ENCODE assay signal across 7 cellular contexts in the genomic region with DNA sequence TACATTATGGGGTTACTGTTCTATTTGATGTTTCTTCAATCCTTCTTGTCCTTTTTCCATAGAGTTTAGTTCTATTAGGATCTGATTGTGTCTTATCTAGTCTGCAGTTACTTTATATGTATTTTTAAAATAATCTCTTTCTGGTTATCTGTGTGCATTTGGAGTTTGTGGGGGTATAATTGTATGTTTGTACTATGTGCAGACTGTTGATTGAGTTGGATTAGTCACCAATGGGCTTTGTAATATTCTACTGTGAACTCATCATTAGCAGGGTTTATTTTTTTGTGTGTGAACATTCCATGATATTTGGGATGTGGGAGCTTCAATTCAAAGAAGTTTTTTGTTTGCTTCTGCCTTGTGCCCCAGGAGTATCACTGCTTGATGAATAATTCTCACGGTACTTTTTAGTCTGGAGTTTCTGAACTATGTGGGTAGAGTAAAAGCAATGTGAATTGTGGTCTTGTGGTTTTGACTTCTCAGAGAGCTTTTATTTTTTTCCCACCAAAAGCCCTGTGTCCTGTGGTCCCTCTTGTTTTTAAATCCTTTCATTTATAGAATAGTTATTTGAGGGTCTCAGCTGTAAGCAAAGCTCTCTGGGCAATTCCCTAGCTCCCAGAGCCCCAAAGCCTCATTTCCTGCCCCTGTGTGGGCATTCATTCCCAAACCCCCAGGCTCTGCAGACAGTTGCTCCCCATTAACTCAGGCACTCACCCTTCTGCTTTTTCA.
DNase-seq lines count a peak whose midpoint lies in the region; ATAC-seq and TF ChIP-seq lines count a peak whose summit lies in the region.

No MANE protein-coding gene starts in this region.

- no peak overlapping the region for H2AFZ ChIP-seq in osteoblast (ENCODE audit: low read length)

- ATAC-seq in GM18909 (IDR thresholded peaks at IDR 0.05; ENCODE audit: poor library complexity, unreplicated experiment): peak; percentile 94
- peak; percentile 92 for ATAC-seq in HG02678 (IDR thresholded peaks at IDR 0.05; ENCODE audit: unreplicated experiment)

- no peaks in the 10 kb centered on the region for H3K27me3 ChIP-seq in osteoblast (ENCODE audit: insufficient read depth, low read length)

- no peaks in the 10 kb centered on the region for H3K36me3 ChIP-seq in osteoblast (ENCODE audit: insufficient read depth, low read length)

- no peaks in the 10 kb centered on the region for H3K79me2 ChIP-seq in osteoblast (ENCODE audit: insufficient read depth, low read length)

- H3K4me3 ChIP-seq in osteoblast (ENCODE audit: insufficient read depth, low read length): no peak overlapping the region

- no peaks in the 10 kb centered on the region for H3K9me3 ChIP-seq in osteoblast (ENCODE audit: low read depth, low read length)

- H3K4me2 ChIP-seq in osteoblast (ENCODE audit: insufficient read depth, low read length): no peak overlapping the region

- H4K20me1 ChIP-seq in osteoblast (ENCODE audit: insufficient read depth, low read length): no peaks in the 10 kb centered on the region

- DNase-seq in NAMALWA (ENCODE audit: low spot score) (peak; percentile 78), osteoblast (ENCODE audit: insufficient read length, low spot score, missing footprints) (peak; percentile 80), C1 segment of cervical spinal cord (lab: John Stamatoyannopoulos, UW) (no peak)
- no peak for DNase-seq in stimulated activated CD4-positive, alpha-beta T cell treated with anti-CD3 and anti-CD28 coated beads, Interleukin-2, amount 100 ng/mL, for 48 hours
- DNase-seq in stimulated activated CD4-positive, alpha-beta T cell treated with anti-CD3 and anti-CD28 coated beads, Interleukin-2, amount 100 ng/mL, for 24 hours: no peak

- H3K27ac ChIP-seq in osteoblast (ENCODE audit: low read depth, low read length): no peak overlapping the region

- no peak for TF ChIP-seq CTCF in osteoblast (IDR thresholded peaks at IDR 0.05; ENCODE audit: extremely low read depth, low read depth, low read length)

- H3K4me1 ChIP-seq in osteoblast (ENCODE audit: insufficient read depth, low read length): no peaks in the 10 kb centered on the region

Comparison
In these comparisons a context has a peak if more than half of its experiments do, and no peak if none do; other contexts are left out.
1. DNase-seq: peak in NAMALWA (single experiment) and osteoblast (single experiment); none in stimulated activated CD4-positive, alpha-beta T cell treated with anti-CD3 and anti-CD28 coated beads, Interleukin-2, amount 100 ng/mL, for 48 hours (0 of 2), C1 segment of cervical spinal cord (0 of 14) and stimulated activated CD4-positive, alpha-beta T cell treated with anti-CD3 and anti-CD28 coated beads, Interleukin-2, amount 100 ng/mL, for 24 hours (0 of 2).